Comparison of ENCODE assay signal across 21 cellular contexts in genomic region chr17:19874256-19874655, GRCh38.
"Had no signal": no experiment of that assay in that cellular context is flagged by ENCODE, and none has a peak within 500 bp of the region (broad histone marks: within the 10 kb centered on the region; RNA-seq: fewer than 3 reads in every experiment).

No MANE protein-coding gene starts in this region.

- H3K27ac ChIP-seq: foreskin keratinocyte, neutrophil, psoas muscle, right lobe of liver, testis, tibial nerve, upper lobe of right lung, vagina had no signal

- H3K27me3 Mint-ChIP-seq: stimulated activated naive CD8-positive, alpha-beta T cell treated with anti-CD3 and anti-CD28 coated beads, Interleukin-15, amount 100 ng/mL, for 72 hours had no signal

- H3K36me3 Mint-ChIP-seq: stimulated activated naive B cell treated with anti-CD40 and anti-IgM and Interleukin-4, amounts not matched to agents 10 μg/mL and 1 μg/mL and 100 μg/mL, for 72 hours had no signal

- H3K9me3 Mint-ChIP-seq: nephron; stimulated activated naive B cell treated with anti-CD40 and anti-IgM and Interleukin-4, amounts not matched to agents 10 μg/mL and 1 μg/mL and 100 μg/mL, for 72 hours; stimulated activated naive CD8-positive, alpha-beta T cell treated with anti-CD3 and anti-CD28 coated beads, Interleukin-15, amount 100 ng/mL, for 72 hours had no signal

- H3K27ac Mint-ChIP-seq: nephron; stimulated activated naive B cell treated with anti-CD40 and anti-IgM and Interleukin-4, amounts not matched to agents 10 μg/mL and 1 μg/mL and 100 μg/mL, for 72 hours had no signal

- H3K4me1 ChIP-seq: foreskin keratinocyte, psoas muscle, right lobe of liver, testis, tibial nerve, vagina had no signal

- H3K9me3 ChIP-seq: mucosa of descending colon, neutrophil, psoas muscle, right lobe of liver, testis, tibial nerve, upper lobe of right lung, vagina had no signal

- H3K4me3 Mint-ChIP-seq: nephron; stimulated activated naive B cell treated with anti-CD40 and anti-IgM and Interleukin-4, amounts not matched to agents 10 μg/mL and 1 μg/mL and 100 μg/mL, for 72 hours; stimulated activated naive CD8-positive, alpha-beta T cell treated with anti-CD3 and anti-CD28 coated beads, Interleukin-15, amount 100 ng/mL, for 72 hours had no signal

- DNase-seq: cortex of kidney; effector memory CD4-positive, alpha-beta T cell; foreskin keratinocyte; hippocampal formation; left colon; mammary epithelial cell; mucosa of descending colon; psoas muscle; retina; right lobe of liver; stimulated activated CD4-positive, alpha-beta T cell treated with anti-CD3 and anti-CD28 coated beads, Interleukin-15, amount 100 ng/mL, for 24 hours; stimulated activated CD4-positive, alpha-beta T cell treated with anti-CD3 and anti-CD28 coated beads, Interleukin-1b, Interleukin-23, amount 100 ng/mL, for 48 hours; stimulated activated CD4-positive, alpha-beta T cell treated with anti-CD3 and anti-CD28 coated beads, Interleukin-4, amount 100 ng/mL, for 24 hours; stimulated activated naive B cell treated with anti-CD40 and anti-IgM and Interleukin-4, amounts not matched to agents 10 μg/mL and 1 μg/mL and 100 μg/mL, for 72 hours; stimulated activated naive CD8-positive, alpha-beta T cell treated with anti-CD3 and anti-CD28 coated beads, Interleukin-15, amount 100 ng/mL, for 72 hours; testis had no signal

- H3K4me3 ChIP-seq: mucosa of descending colon, psoas muscle, right lobe of liver, testis, tibial nerve, upper lobe of right lung, vagina had no signal

- H3K27me3 ChIP-seq: right lobe of liver, testis, tibial nerve, upper lobe of right lung, vagina had no signal

- ATAC-seq: foreskin keratinocyte; left colon; mucosa of descending colon; psoas muscle; right lobe of liver; stimulated activated naive B cell treated with anti-CD40 and anti-IgM and Interleukin-4, amounts not matched to agents 10 μg/mL and 1 μg/mL and 100 μg/mL, for 72 hours; stimulated activated naive CD8-positive, alpha-beta T cell treated with anti-CD3 and anti-CD28 coated beads, Interleukin-15, amount 100 ng/mL, for 72 hours; upper lobe of right lung had no signal

- H3K36me3 ChIP-seq: neutrophil, right lobe of liver, tibial nerve, upper lobe of right lung, vagina had no signal
